1 cellular context compared by ENCODE assay signal in genomic region chr10:125142946-125143345, GRCh38.
TF ChIP-seq lines count a peak whose summit lies in the region.

No MANE protein-coding gene starts in this region.

TF ChIP-seq in H1, 55 proteins besides CTCF, POLR2A, EP300 and RAD21:
- TF ChIP-seq SP1 (IDR thresholded peaks at IDR 0.05; ENCODE audit: low read depth, low read length), result no peak
- no peak for TF ChIP-seq FOSL1 (IDR thresholded peaks at IDR 0.05; ENCODE audit: insufficient read depth, low read depth, low read length)
- no peak for TF ChIP-seq RXRA (IDR thresholded peaks at IDR 0.05; ENCODE audit: insufficient read depth, low read depth, low read length)
- TF ChIP-seq NANOG (IDR thresholded peaks at IDR 0.05; ENCODE audit: insufficient read depth, low read depth, low read length, poor library complexity, severe bottlenecking), result no peak
- no peak for TF ChIP-seq CTBP2 (IDR thresholded peaks at IDR 0.05; ENCODE audit: borderline replicate concordance, insufficient read depth, insufficient read length, low read length)
- TF ChIP-seq CBX5 (IDR thresholded peaks at IDR 0.05; ENCODE audit: low read depth, low read length), result no peak
- no peak for TF ChIP-seq HDAC6 (IDR thresholded peaks at IDR 0.05; ENCODE audit: low read depth, low read length)
